ENCODE assay signal across 34 cellular contexts in the genomic region with DNA sequence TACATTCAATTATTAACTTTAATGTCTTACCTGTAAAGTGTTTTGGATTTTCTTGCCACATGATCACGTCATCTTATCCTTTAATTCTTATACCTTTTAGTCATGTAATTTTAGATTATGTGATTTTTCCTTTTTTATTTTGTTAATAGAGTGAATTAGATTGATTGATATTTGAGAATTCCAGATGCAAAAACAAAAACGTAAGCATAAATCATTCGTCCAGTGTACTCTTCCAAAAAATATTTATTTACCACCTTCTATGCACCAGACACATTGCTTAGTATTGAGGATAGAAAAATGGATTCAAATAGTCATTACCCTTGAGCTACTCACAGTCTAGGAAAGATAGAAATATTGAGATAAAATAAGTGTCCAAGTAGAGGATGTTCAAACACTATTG.
A peak's percentile ranks its signal among the peaks of the same experiment; 100 is the strongest.
DNase-seq lines count a peak whose midpoint lies in the region; ATAC-seq, FAIRE-seq and TF ChIP-seq lines count a peak whose summit lies in the region.
"Had no signal": no experiment of that assay in that cellular context is flagged by ENCODE, and none has a peak within 500 bp of the region (broad histone marks: within the 10 kb centered on the region; RNA-seq: fewer than 3 reads in every experiment).

No MANE protein-coding gene starts in this region.

- no peaks in the 10 kb centered on the region for H4K20me1 ChIP-seq in HepG2 (ENCODE audit: insufficient read depth, low read length)
- H4K20me1 ChIP-seq in K562 (replicated peaks; ENCODE audit: control insufficient read depth, insufficient read depth, low read length) = no peaks in the 10 kb centered on the region
- H4K20me1 ChIP-seq: BLaER1; BLaER1 treated with 17β-estradiol and CSF1 and Interleukin-3, amounts not matched to agents 10 nM and 100 nM had no signal

- intact Hi-C loops in HepG2 (cut with micrococcal nuclease; ENCODE audit: unreplicated experiment) (no loop called here), right lobe of liver (cut with DNase I) (no loop called here), K562 (cut with micrococcal nuclease) (no loop called here), prostate gland (cut with DNase I) (no loop called here)

- DNase-seq in HepG2 (ENCODE audit: low spot score) = no peak
- DNase-seq in right lobe of liver = no peak
- no peak for DNase-seq in A549 (ENCODE audit: low read depth in 1 of 2, low spot score in 1 of 2)
- no peak for DNase-seq in K562 (ENCODE audit: extremely low read depth in 1 of 4, low spot score in 3 of 4)
- DNase-seq in prostate gland (ENCODE audit: low spot score) = no peak
- DNase-seq in right atrium auricular region (ENCODE audit: low spot score) = no peak
- DNase-seq in T1000 (lab: John Stamatoyannopoulos, UW) = no peak
- DNase-seq: 8988T; ACHN; AML-193; BE2C; C1 segment of cervical spinal cord; Caco-2; Calu3; CD4-positive, alpha-beta memory T cell; CD4-positive, alpha-beta T cell; CD4-positive, CD25-positive, alpha-beta regulatory T cell; CD8-positive, alpha-beta memory T cell; CD8-positive, alpha-beta T cell; COR-L47; DMS 273 treated with DMSO at 0.1 percent for 48 hours; DMS153; DMS53; DMS79; DMS79 treated with DMSO at 0.1 percent for 48 hours; DND-41; EL had no signal

- H2AFZ ChIP-seq in HepG2 (ENCODE audit: low read length) (no peak overlapping the region), K562 (ENCODE audit: low read depth, low read length) (no peak overlapping the region)

- ATAC-seq in HepG2 = no peak
- ATAC-seq in right lobe of liver = no peak
- ATAC-seq in A549 = no peak
- no peak for ATAC-seq in K562
- ATAC-seq: CD8-positive, alpha-beta T cell had no signal

- POLR2A ChIA-PET in HepG2 (lab: Yijun Ruan, JAX) = no interaction called here
- POLR2A ChIA-PET in A549 (lab: Yijun Ruan, JAX) = no interaction called here
- POLR2A ChIA-PET in K562 (lab: Yijun Ruan, JAX) = no interaction called here

- no peak overlapping the region for H3K27ac ChIP-seq in HepG2 (ENCODE audit: extremely low read length, insufficient read depth, low read length)
- H3K27ac ChIP-seq in right lobe of liver = no peak overlapping the region
- no peak overlapping the region for H3K27ac ChIP-seq in A549
- no peak overlapping the region for H3K27ac ChIP-seq in K562 (ENCODE audit: extremely low read depth, low read depth, low read length)
- no peak overlapping the region for H3K27ac ChIP-seq in prostate gland
- no peak overlapping the region for H3K27ac ChIP-seq in right atrium auricular region
- H3K27ac ChIP-seq: 22Rv1; BLaER1; BLaER1 treated with 17β-estradiol and CSF1 and Interleukin-3, amounts not matched to agents 10 nM and 100 nM; C4-2B had no signal

- no peaks in the 10 kb centered on the region for H3K79me2 ChIP-seq in HepG2 (ENCODE audit: insufficient read depth, low read length)
- no peaks in the 10 kb centered on the region for H3K79me2 ChIP-seq in K562 (ENCODE audit: control insufficient read depth, insufficient read depth, low read length)

- TF ChIP-seq RAD21 in HepG2 (CRISPR knock-in tag; IDR thresholded peaks at IDR 0.05) = no peak
- TF ChIP-seq RAD21 in A549 (conservative IDR thresholded peaks at IDR 0.05 in 1 of 2, IDR thresholded peaks at IDR 0.05 in 1 of 2) = no peak
- TF ChIP-seq RAD21 in K562 (CRISPR knock-in tag; conservative IDR thresholded peaks at IDR 0.05 in 1 of 2, IDR thresholded peaks at IDR 0.05 in 1 of 2) = no peak

- H3K4me2 ChIP-seq in HepG2 (ENCODE audit: low read depth, low read length) = no peak overlapping the region
- H3K4me2 ChIP-seq in A549 = no peak overlapping the region
- no peak overlapping the region for H3K4me2 ChIP-seq in K562 (ENCODE audit: insufficient read depth, low read length)
- H3K4me2 ChIP-seq: BLaER1; BLaER1 treated with 17β-estradiol and CSF1 and Interleukin-3, amounts not matched to agents 10 nM and 100 nM had no signal

- H3K9ac ChIP-seq in HepG2 (ENCODE audit: insufficient read depth, low read depth, low read length) (no peak overlapping the region), K562 (ENCODE audit: insufficient read depth in 1 of 2, low read depth in 2 of 2, low read length in 2 of 2) (no peak overlapping the region)
- H3K9ac ChIP-seq: BLaER1; BLaER1 treated with 17β-estradiol and CSF1 and Interleukin-3, amounts not matched to agents 10 nM and 100 nM had no signal

- no peak overlapping the region for H3K4me3 ChIP-seq in HepG2 (replicated peaks in 1 of 3; ENCODE audit: insufficient read depth in 1 of 3, low read depth in 2 of 3, low read length in 3 of 3)
- H3K4me3 ChIP-seq in right lobe of liver = no peak overlapping the region
- no peak overlapping the region for H3K4me3 ChIP-seq in A549
- no peak overlapping the region for H3K4me3 ChIP-seq in K562
- H3K4me3 ChIP-seq in prostate gland = no peak overlapping the region
- H3K4me3 ChIP-seq in right atrium auricular region = no peak overlapping the region
- H3K4me3 ChIP-seq: BLaER1; BLaER1 treated with 17β-estradiol and CSF1 and Interleukin-3, amounts not matched to agents 10 nM and 100 nM had no signal

- no TSS peak for BruUV-seq in HepG2 (replicated peaks; lab: Mats Ljungman, UMichigan)
- no TSS peak for BruUV-seq in K562 (replicated peaks; lab: Mats Ljungman, UMichigan)

- TF ChIP-seq EP300 in HepG2 (IDR thresholded peaks at IDR 0.05; ENCODE audit: low read depth in 2 of 2, low read length in 2 of 2) (no peak), HepG2 (CRISPR knock-in tag; IDR thresholded peaks at IDR 0.05; ENCODE audit: borderline replicate concordance) (no peak), A549 (IDR thresholded peaks at IDR 0.05) (no peak), K562 (IDR thresholded peaks at IDR 0.05; ENCODE audit: low read length) (no peak)

- in situ Hi-C loops in HepG2 (cut with HindIII; ENCODE audit: extremely low pct_ligation_motif_present, low pct_unique_long_range_greater_than_20kb) (no loop called here), K562 (cut with MboI) (no loop called here)

- no peaks in the 10 kb centered on the region for H3K36me3 ChIP-seq in HepG2 (replicated peaks in 1 of 2; ENCODE audit: control insufficient read depth in 1 of 2, insufficient read depth in 2 of 2, low read length in 2 of 2)
- no peaks in the 10 kb centered on the region for H3K36me3 ChIP-seq in right lobe of liver
- H3K36me3 ChIP-seq in K562 (ENCODE audit: control insufficient read depth, insufficient read depth, low read length) = no peaks in the 10 kb centered on the region
- no peaks in the 10 kb centered on the region for H3K36me3 ChIP-seq in prostate gland
- no peaks in the 10 kb centered on the region for H3K36me3 ChIP-seq in right atrium auricular region
- H3K36me3 ChIP-seq: BE2C; BLaER1; BLaER1 treated with 17β-estradiol and CSF1 and Interleukin-3, amounts not matched to agents 10 nM and 100 nM had no signal

- TF ChIP-seq CTCF in HepG2 (CRISPR knock-in tag; IDR thresholded peaks at IDR 0.05) = no peak
- TF ChIP-seq CTCF in right lobe of liver (IDR thresholded peaks at IDR 0.05) = no peak
- TF ChIP-seq CTCF in A549 (IDR thresholded peaks at IDR 0.05) = no peak
- TF ChIP-seq CTCF in K562 (IDR thresholded peaks at IDR 0.05 in 2 of 3, conservative IDR thresholded peaks at IDR 0.05 in 1 of 3; ENCODE audit: insufficient read depth in 2 of 3, low read depth in 1 of 3, low read length in 3 of 3) = no peak
- no peak for TF ChIP-seq CTCF in prostate gland (IDR thresholded peaks at IDR 0.05)
- TF ChIP-seq CTCF in right atrium auricular region (IDR thresholded peaks at IDR 0.05) = no peak

- H3K27me3 ChIP-seq in HepG2 (ENCODE audit: control insufficient read depth in 1 of 2, insufficient read depth in 2 of 2, low read length in 2 of 2) = no peaks in the 10 kb centered on the region
- no peaks in the 10 kb centered on the region for H3K27me3 ChIP-seq in right lobe of liver
- no peaks in the 10 kb centered on the region for H3K27me3 ChIP-seq in K562 (ENCODE audit: control insufficient read depth in 2 of 2, insufficient read depth in 2 of 2, low read length in 2 of 2)
- no peaks in the 10 kb centered on the region for H3K27me3 ChIP-seq in prostate gland (replicated peaks; ENCODE audit: insufficient read depth)
- no peaks in the 10 kb centered on the region for H3K27me3 ChIP-seq in right atrium auricular region
- H3K27me3 ChIP-seq: BE2C; BLaER1; BLaER1 treated with 17β-estradiol and CSF1 and Interleukin-3, amounts not matched to agents 10 nM and 100 nM had no signal

- H3K9me3 ChIP-seq in HepG2 (ENCODE audit: low read length) (no peaks in the 10 kb centered on the region), right lobe of liver (no peaks in the 10 kb centered on the region), A549 (no peaks in the 10 kb centered on the region), K562 (replicated peaks; ENCODE audit: control insufficient read depth, insufficient read depth, low read depth, low read length) (no peaks in the 10 kb centered on the region), prostate gland (no peaks in the 10 kb centered on the region), right atrium auricular region (no peaks in the 10 kb centered on the region)
- H3K9me3 ChIP-seq: BE2C; BLaER1; BLaER1 treated with 17β-estradiol and CSF1 and Interleukin-3, amounts not matched to agents 10 nM and 100 nM; Caco-2 had no signal

- TF ChIP-seq POLR2A in HepG2 (IDR thresholded peaks at IDR 0.05; ENCODE audit: insufficient read depth in 1 of 2, low read depth in 2 of 2, low read length in 2 of 2) (no peak), right lobe of liver (IDR thresholded peaks at IDR 0.05) (no peak), A549 (IDR thresholded peaks at IDR 0.05; ENCODE audit: low read length) (no peak), K562 (conservative IDR thresholded peaks at IDR 0.05) (no peak), prostate gland (IDR thresholded peaks at IDR 0.05) (no peak)

- FAIRE-seq in HepG2 (lab: Jason Lieb, UNC) (no peak), A549 (lab: Jason Lieb, UNC) (no peak), K562 (lab: Jason Lieb, UNC) (no peak), endometrium (lab: Jason Lieb, UNC) (peak; percentile 18)
- FAIRE-seq: A204.1, D721Med had no signal

- no peaks in the 10 kb centered on the region for H3K4me1 ChIP-seq in HepG2 (ENCODE audit: insufficient read depth, low read length)
- H3K4me1 ChIP-seq in right lobe of liver = no peaks in the 10 kb centered on the region
- no peaks in the 10 kb centered on the region for H3K4me1 ChIP-seq in A549
- no peaks in the 10 kb centered on the region for H3K4me1 ChIP-seq in K562 (replicated peaks in 1 of 2; ENCODE audit: control insufficient read depth in 2 of 2, insufficient read depth in 2 of 2, low read length in 2 of 2)
- H3K4me1 ChIP-seq in prostate gland (replicated peaks) = peaks cover 2% of the 10 kb centered on the region
- no peaks in the 10 kb centered on the region for H3K4me1 ChIP-seq in right atrium auricular region
- H3K4me1 ChIP-seq: BE2C; BLaER1; BLaER1 treated with 17β-estradiol and CSF1 and Interleukin-3, amounts not matched to agents 10 nM and 100 nM had no signal

- CTCF ChIA-PET in HepG2 (lab: Yijun Ruan, JAX; ENCODE audit: low intra/inter-chr PET ratio, low total read pairs) = no interaction called here
- CTCF ChIA-PET in A549 (lab: Yijun Ruan, JAX) = no interaction called here
- CTCF ChIA-PET in K562 (lab: Yijun Ruan, JAX; ENCODE audit: low intra/inter-chr PET ratio) = no interaction called here

- H3K9me1 ChIP-seq in K562 (ENCODE audit: control insufficient read depth, insufficient read depth, low read length) = no peaks in the 10 kb centered on the region

- 40% methylated on average over 3 of the region's 3 CpGs for WGBS in HepG2 (ENCODE audit: low lambda C conversion rate)
- WGBS in right lobe of liver (ENCODE audit: insufficient coverage, low coverage, low lambda C conversion rate, missing lambda C conversion rate) = 73% methylated on average over 3 of the region's 3 CpGs
- WGBS in A549 (ENCODE audit: missing lambda C conversion rate) = 52% methylated on average over 3 of the region's 3 CpGs
- WGBS in K562 (ENCODE audit: insufficient coverage, low coverage, missing lambda C conversion rate) = 1% methylated on average over 3 of the region's 3 CpGs
- 93% methylated on average over 3 of the region's 3 CpGs for WGBS in prostate gland
